ENCODE assay signal across 37 cellular contexts in the genomic region with DNA sequence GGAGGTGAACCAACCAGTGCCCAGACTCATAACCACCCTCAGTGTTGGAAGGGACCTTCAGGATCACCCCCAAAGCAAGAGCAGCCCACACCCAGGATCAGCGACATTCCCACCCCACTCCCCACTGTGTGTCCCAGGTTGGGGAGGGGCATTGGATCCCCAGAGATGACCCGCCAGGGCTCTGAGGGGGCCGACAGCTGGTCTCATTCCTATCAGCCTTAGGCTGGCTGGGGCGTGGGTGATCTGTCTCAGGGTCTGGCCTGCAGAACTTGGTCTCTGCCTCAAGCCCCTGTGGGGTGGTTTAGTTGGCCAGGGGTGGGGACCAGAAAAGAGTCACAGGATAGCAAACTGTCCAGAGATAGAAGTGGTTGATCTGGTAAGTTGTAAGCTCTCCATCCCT. TPM values are rescaled to one million over a fixed set of nuclear protein-coding genes. Genes with fewer than 3 reads are reported as not detected.
"Had no signal": no experiment of that assay in that cellular context is flagged by ENCODE, and none has a peak within 500 bp of the region (broad histone marks: within the 10 kb centered on the region; RNA-seq: fewer than 3 reads in every experiment).

No MANE protein-coding gene starts in this region.

- H3K27ac Mint-ChIP-seq: activated CD4-positive, alpha-beta T cell treated with anti-CD3 and anti-CD28 coated beads, Interleukin-2, amount 10 ng/mL, durations not matched to agents 7 days and 5 days; activated CD8-positive, alpha-beta T cell treated with anti-CD3 and anti-CD28 coated beads for 36 hours; activated naive CD4-positive, alpha-beta T cell treated with anti-CD3 and anti-CD28 coated beads, Interleukin-2, amount 50 U/mL, for 24 hours; activated naive CD8-positive, alpha-beta T cell treated with anti-CD3 and anti-CD28 coated beads for 36 hours; activated naive CD8-positive, alpha-beta T cell treated with anti-CD3 and anti-CD28 coated beads, Interleukin-2, amount 50 U/mL, for 24 hours; activated T-helper 17 cell treated with anti-CD3 and anti-CD28 coated beads, Interleukin-2, amount 50 U/mL, for 72 hours; brain; effector memory CD8-positive, alpha-beta T cell; WTC11 had no signal

- DNase-seq: activated CD4-positive, alpha-beta T cell treated with anti-CD3 and anti-CD28 coated beads for 1 hour; activated CD4-positive, alpha-beta T cell treated with anti-CD3 and anti-CD28 coated beads for 4 hours; activated CD4-positive, alpha-beta T cell treated with anti-CD3 and anti-CD28 coated beads, Interleukin-2, amount 10 ng/mL, durations not matched to agents 7 days and 5 days; activated CD4-positive, alpha-beta T cell treated with anti-CD3 and anti-CD28 coated beads, Interleukin-2, amount 50 U/mL, for 4 hours; activated CD8-positive, alpha-beta memory T cell treated with anti-CD3 and anti-CD28 coated beads for 24 hours; activated CD8-positive, alpha-beta T cell treated with anti-CD3 and anti-CD28 coated beads for 36 hours; activated effector memory CD4-positive, alpha-beta T cell treated with Interleukin-2 at 50 U/mL for 16 hours; activated gamma-delta T cell treated with Interleukin-2 at 50 U/mL for 16 hours; activated naive CD4-positive, alpha-beta T cell treated with Interleukin-2 at 50 U/mL for 16 hours; activated naive CD8-positive, alpha-beta T cell treated with anti-CD3 and anti-CD28 coated beads for 36 hours; activated naive CD8-positive, alpha-beta T cell treated with anti-CD3 and anti-CD28 coated beads, Interleukin-2, amount 50 U/mL, for 24 hours; activated T-cell treated with anti-CD3 and anti-CD28 coated beads, Interleukin-2, amount 50 U/mL, for 4 hours; adrenal gland; amygdala; aorta; cortex of kidney; dermis blood vessel endothelial cell; effector CD4-positive, alpha-beta T cell; effector memory CD8-positive, alpha-beta T cell; erythroblast; foreskin keratinocyte; gastrocnemius medialis; glutamatergic neuron; heart left ventricle; T-helper 1 cell; T-helper 2 cell had no signal

- H3K27ac ChIP-seq: esophagus muscularis mucosa, foreskin keratinocyte, gastrocnemius medialis, heart left ventricle, VCaP had no signal

- H3K4me1 ChIP-seq: foreskin keratinocyte, gastrocnemius medialis had no signal

- H3K9me3 Mint-ChIP-seq: activated CD4-positive, alpha-beta T cell treated with anti-CD3 and anti-CD28 coated beads, Interleukin-2, amount 10 ng/mL, durations not matched to agents 7 days and 5 days; activated CD8-positive, alpha-beta T cell treated with anti-CD3 and anti-CD28 coated beads for 36 hours; activated naive CD4-positive, alpha-beta T cell treated with anti-CD3 and anti-CD28 coated beads, Interleukin-2, amount 50 U/mL, for 24 hours; activated naive CD8-positive, alpha-beta T cell treated with anti-CD3 and anti-CD28 coated beads for 36 hours; activated naive CD8-positive, alpha-beta T cell treated with anti-CD3 and anti-CD28 coated beads, Interleukin-2, amount 50 U/mL, for 24 hours; activated T-cell treated with anti-CD3 and anti-CD28 coated beads, Interleukin-2, amount 50 U/mL, for 4 hours; activated T-helper 17 cell treated with anti-CD3 and anti-CD28 coated beads, Interleukin-2, amount 50 U/mL, for 72 hours; central memory CD8-positive, alpha-beta T cell; effector memory CD8-positive, alpha-beta T cell; WTC11 had no signal

- H3K27me3 Mint-ChIP-seq: central memory CD8-positive, alpha-beta T cell had no signal

- H3K36me3 Mint-ChIP-seq: activated naive CD4-positive, alpha-beta T cell treated with anti-CD3 and anti-CD28 coated beads, Interleukin-2, amount 50 U/mL, for 24 hours; activated naive CD8-positive, alpha-beta T cell treated with anti-CD3 and anti-CD28 coated beads for 36 hours; brain; WTC11 had no signal

- H3K36me3 ChIP-seq: adrenal gland, esophagus muscularis mucosa, gastrocnemius medialis, heart left ventricle had no signal

- H3K4me3 Mint-ChIP-seq: activated CD4-positive, alpha-beta T cell treated with anti-CD3 and anti-CD28 coated beads, Interleukin-2, amount 10 ng/mL, durations not matched to agents 7 days and 5 days; activated CD8-positive, alpha-beta T cell treated with anti-CD3 and anti-CD28 coated beads for 36 hours; activated naive CD4-positive, alpha-beta T cell treated with anti-CD3 and anti-CD28 coated beads, Interleukin-2, amount 50 U/mL, for 24 hours; activated naive CD8-positive, alpha-beta T cell treated with anti-CD3 and anti-CD28 coated beads for 36 hours; activated naive CD8-positive, alpha-beta T cell treated with anti-CD3 and anti-CD28 coated beads, Interleukin-2, amount 50 U/mL, for 24 hours; activated T-cell treated with anti-CD3 and anti-CD28 coated beads, Interleukin-2, amount 50 U/mL, for 4 hours; activated T-helper 17 cell treated with anti-CD3 and anti-CD28 coated beads, Interleukin-2, amount 50 U/mL, for 72 hours; brain; central memory CD8-positive, alpha-beta T cell; effector memory CD8-positive, alpha-beta T cell; WTC11 had no signal

- H3K27me3 ChIP-seq: adrenal gland, foreskin keratinocyte had no signal

- FAIRE-seq: bronchial epithelial cell, colon, TTC549 had no signal

- H3K9me3 ChIP-seq: adrenal gland, esophagus muscularis mucosa, gastrocnemius medialis, heart left ventricle had no signal

- H3K4me3 ChIP-seq: adrenal gland, esophagus muscularis mucosa, gastrocnemius medialis, heart left ventricle had no signal

RNA-seq across cellular contexts. Expression of a gene that starts 7.8 kb away (rescaled TPM):
- total RNA-seq: activated CD8-positive, alpha-beta T cell treated with anti-CD3 and anti-CD28 coated beads for 36 hours; activated naive CD8-positive, alpha-beta T cell treated with anti-CD3 and anti-CD28 coated beads for 36 hours; activated T-cell treated with anti-CD3 and anti-CD28 coated beads, Interleukin-2, amount 50 U/mL, for 4 hours; adrenal gland; aorta; bronchial epithelial cell; cardiac septum; dermis blood vessel endothelial cell; esophagus muscularis mucosa; foreskin keratinocyte; gastrocnemius medialis; heart left ventricle had no signal
- polyA plus RNA-seq: aorta, foreskin keratinocyte, heart left ventricle had no signal

RNA-seq across cellular contexts. Expression of a gene that starts 10.5 kb away (rescaled TPM):
- total RNA-seq: activated CD4-positive, alpha-beta T cell treated with anti-CD3 and anti-CD28 coated beads, Interleukin-2, amount 10 ng/mL, durations not matched to agents 7 days and 5 days; activated CD8-positive, alpha-beta T cell treated with anti-CD3 and anti-CD28 coated beads for 36 hours; activated naive CD8-positive, alpha-beta T cell treated with anti-CD3 and anti-CD28 coated beads for 36 hours; activated T-helper 17 cell treated with anti-CD3 and anti-CD28 coated beads, Interleukin-2, amount 50 U/mL, for 72 hours; cardiac septum; dermis blood vessel endothelial cell had no signal
- polyA plus RNA-seq: heart left ventricle had no signal

RNA-seq across cellular contexts. Expression of a gene that starts 48.4 kb away (rescaled TPM):
- total RNA-seq: activated CD4-positive, alpha-beta T cell treated with anti-CD3 and anti-CD28 coated beads, Interleukin-2, amount 10 ng/mL, durations not matched to agents 7 days and 5 days; activated CD8-positive, alpha-beta T cell treated with anti-CD3 and anti-CD28 coated beads for 36 hours; activated naive CD8-positive, alpha-beta T cell treated with anti-CD3 and anti-CD28 coated beads for 36 hours; activated T-helper 17 cell treated with anti-CD3 and anti-CD28 coated beads, Interleukin-2, amount 50 U/mL, for 72 hours; cardiac septum; dermis blood vessel endothelial cell had no signal
